8 cellular contexts compared by ENCODE assay signal in the genomic region with DNA sequence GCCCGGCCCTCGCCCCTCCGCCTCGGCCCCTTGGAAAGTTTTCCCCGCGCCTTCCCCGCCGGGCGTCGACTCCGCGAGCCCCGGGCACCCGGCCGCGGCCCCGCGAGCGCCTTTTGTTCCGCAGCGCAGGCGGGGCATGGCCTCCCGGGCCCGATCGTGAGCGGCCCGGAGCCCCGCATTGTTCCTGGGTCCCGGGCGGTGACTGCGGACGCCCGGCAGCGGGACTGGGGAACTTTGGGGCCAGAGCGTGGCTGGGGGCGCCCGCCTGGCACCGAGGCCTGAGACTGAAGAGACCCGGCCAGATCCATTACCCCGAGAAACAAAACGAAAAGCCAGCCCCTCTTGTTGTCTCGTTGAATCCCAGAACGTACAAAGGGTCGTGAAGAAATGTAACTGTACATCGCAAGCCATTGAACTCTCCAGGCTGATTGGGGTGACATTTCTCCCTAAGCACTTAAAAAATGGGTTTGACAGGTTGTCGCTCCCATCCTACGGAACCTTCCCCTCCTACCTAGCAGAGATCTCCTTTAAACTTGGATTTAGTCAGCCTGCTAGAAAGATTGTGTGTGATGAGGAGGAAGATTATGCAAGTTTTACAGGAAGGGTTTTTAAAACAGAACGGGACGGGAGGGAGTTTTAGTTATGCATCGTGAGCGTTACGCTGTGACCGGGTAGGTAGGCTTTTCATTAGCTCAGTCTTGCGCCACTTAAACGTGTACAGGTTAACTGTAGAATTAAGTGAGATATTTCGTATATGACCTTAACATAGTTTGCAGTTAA. TPM values are rescaled to one million over a fixed set of nuclear protein-coding genes. Genes with fewer than 3 reads are reported as not detected.
DNase-seq lines count a peak whose midpoint lies in the region; ATAC-seq and TF ChIP-seq lines count a peak whose summit lies in the region.

No MANE protein-coding gene starts in this region.

- H2AFZ ChIP-seq in PC-9 = peak overlapping the region; percentile 76

- TF ChIP-seq CTCF in CD8-positive, alpha-beta T cell (IDR thresholded peaks at IDR 0.05) = no peak
- no peak for TF ChIP-seq CTCF in PC-9 (conservative IDR thresholded peaks at IDR 0.05)
- TF ChIP-seq CTCF in MCF 10A (IDR thresholded peaks at IDR 0.05; ENCODE audit: unreplicated experiment) = no peak

- peak overlapping the region; percentile 96 for H3K4me3 ChIP-seq in CD8-positive, alpha-beta T cell (ENCODE audit: low read depth, low read length)
- peak overlapping the region; percentile 74 for H3K4me3 ChIP-seq in PC-9

- H3K4me1 Mint-ChIP-seq in CD8-positive, alpha-beta T cell (ENCODE audit: low read depth) = peaks cover 68% of the 10 kb centered on the region
- peaks cover 21% of the 10 kb centered on the region for H3K4me1 Mint-ChIP-seq in MCF 10A (ENCODE audit: insufficient read depth, unreplicated experiment)

- no peaks in the 10 kb centered on the region for H3K9me3 ChIP-seq in CD8-positive, alpha-beta T cell (ENCODE audit: low read length)
- no peaks in the 10 kb centered on the region for H3K9me3 ChIP-seq in PC-9 (ENCODE audit: insufficient read depth, low read depth)

- H3K4me1 ChIP-seq in CD8-positive, alpha-beta T cell (ENCODE audit: insufficient read depth, low read length) = peaks cover 47% of the 10 kb centered on the region
- peaks cover 47% of the 10 kb centered on the region for H3K4me1 ChIP-seq in PC-9 (replicated peaks; ENCODE audit: insufficient read depth)

- no peaks in the 10 kb centered on the region for H3K27me3 Mint-ChIP-seq in CD8-positive, alpha-beta T cell (ENCODE audit: low read depth)
- H3K27me3 Mint-ChIP-seq in MCF 10A (ENCODE audit: insufficient read depth, unreplicated experiment) = no peaks in the 10 kb centered on the region

- CTCF ChIA-PET in CD8-positive, alpha-beta T cell (lab: Charles Lee) = interaction anchor here (0.6 to 2.2 kb wide), 4 partner anchors 17 to 117 kb away, joined by 3 to 7 read pairs (median 3); no protein-coding TSS in a partner anchor
- CTCF ChIA-PET in PC-9 (lab: Charles Lee) = no interaction called here
- CTCF ChIA-PET in MCF 10A (lab: Yijun Ruan, JAX) = no interaction called here

- H3K36me3 Mint-ChIP-seq in CD8-positive, alpha-beta T cell = peaks cover 6% of the 10 kb centered on the region
- peaks cover 7% of the 10 kb centered on the region for H3K36me3 Mint-ChIP-seq in MCF 10A (ENCODE audit: insufficient read depth, unreplicated experiment)

- H3K4me3 Mint-ChIP-seq in CD8-positive, alpha-beta T cell = peak overlapping the region; percentile 85
- peak overlapping the region; percentile 83 for H3K4me3 Mint-ChIP-seq in MCF 10A (ENCODE audit: unreplicated experiment)

- POLR2A ChIA-PET in CD8-positive, alpha-beta T cell (lab: Charles Lee) = interaction anchor here (0.8 to 3.3 kb wide), 4 partner anchors 9 to 45 kb away, joined by 3 to 18 read pairs (median 4); no protein-coding TSS in a partner anchor
- POLR2A ChIA-PET in PC-9 (lab: Charles Lee; ENCODE audit: unreplicated experiment) = interaction anchor here (0.6 to 0.7 kb wide), 2 partner anchors 28 to 608 kb away, joined by 3 to 4 read pairs; no protein-coding TSS in a partner anchor
- POLR2A ChIA-PET in MCF 10A (lab: Yijun Ruan, JAX) = interaction anchor here (0.7 to 4.8 kb wide), 8 partner anchors 8 to 41 kb away, joined by 3 to 94 read pairs (median 6); no protein-coding TSS in a partner anchor

- no peaks in the 10 kb centered on the region for H3K9me2 ChIP-seq in PC-9 (ENCODE audit: insufficient read depth)

- TSS peak; percentile 34 for BruUV-seq in PC-9 (replicated peaks; lab: Mats Ljungman, UMichigan)
- no TSS peak for BruUV-seq in MCF 10A (replicated peaks; lab: Mats Ljungman, UMichigan)

- peak in 2 of 7 experiments; percentile 1 to 56 for DNase-seq in CD8-positive, alpha-beta T cell
- DNase-seq in PC-9 (peak; percentile 16 to 48), MCF 10A (ENCODE audit: unreplicated experiment) (peak; percentile 64), kidney glomerular epithelial cell (lab: John Stamatoyannopoulos, UW) (peak; percentile 31), NCI-H2196 treated with DMSO at 0.1 percent for 48 hours (lab: John Stamatoyannopoulos, UW; ENCODE audit: unreplicated experiment) (no peak)
- DNase-seq in stimulated activated naive CD4-positive, alpha-beta T cell (lab: John Stamatoyannopoulos, UW) = peak in 5 of 6 experiments; percentile 8 to 61 (median 47)

- H3K27ac Mint-ChIP-seq in CD8-positive, alpha-beta T cell = peak overlapping the region; percentile 94
- peak overlapping the region; percentile 92 for H3K27ac Mint-ChIP-seq in MCF 10A (ENCODE audit: low read depth, unreplicated experiment)

- no peaks in the 10 kb centered on the region for H3K27me3 ChIP-seq in CD8-positive, alpha-beta T cell (ENCODE audit: insufficient read depth, low read length)
- H3K27me3 ChIP-seq in PC-9 (ENCODE audit: insufficient read depth, low read depth) = no peaks in the 10 kb centered on the region

- ATAC-seq in CD8-positive, alpha-beta T cell = peak; percentile 10
- ATAC-seq in GM19023 (IDR thresholded peaks at IDR 0.05; ENCODE audit: unreplicated experiment) (peak; percentile 23), HG03139 (IDR thresholded peaks at IDR 0.05; ENCODE audit: unreplicated experiment) (peak; percentile 15)

- H3F3A ChIP-seq in PC-9 (ENCODE audit: insufficient read depth, low read depth) = peaks cover 15% of the 10 kb centered on the region; the same call in 1 of the 2 replicates

- H3K4me2 ChIP-seq in PC-9 = peak overlapping the region; percentile 80

- H3K9me3 Mint-ChIP-seq in CD8-positive, alpha-beta T cell = no peaks in the 10 kb centered on the region
- H3K9me3 Mint-ChIP-seq in MCF 10A (ENCODE audit: unreplicated experiment) = no peaks in the 10 kb centered on the region

- H3K36me3 ChIP-seq in CD8-positive, alpha-beta T cell (ENCODE audit: insufficient read depth, low read length) = no peaks in the 10 kb centered on the region
- no peaks in the 10 kb centered on the region for H3K36me3 ChIP-seq in PC-9 (ENCODE audit: low read depth)

- H3K79me2 ChIP-seq in PC-9 (ENCODE audit: low read depth) = peaks cover 54% of the 10 kb centered on the region

- intact Hi-C loops in CD8-positive, alpha-beta T cell (cut with DNase I, micrococcal nuclease) = loop anchor here (1.0 to 10.0 kb wide), 10 partner anchors 41 to 1547 kb away; a partner anchor contains a TSS
- intact Hi-C loops in PC-9 (cut with micrococcal nuclease; ENCODE audit: unreplicated experiment) (loop anchor here (5.0 kb wide), 1 partner anchor 37 kb away; no protein-coding TSS in a partner anchor), MCF 10A (cut with micrococcal nuclease) (loop anchor here (1.0 kb wide), 3 partner anchors 11 to 38 kb away; no protein-coding TSS in a partner anchor)

- H4K20me1 ChIP-seq in PC-9 (ENCODE audit: insufficient read depth) = peaks cover 3% of the 10 kb centered on the region; the same call in 1 of the 2 replicates

- peak overlapping the region; percentile 91 for H3K27ac ChIP-seq in CD8-positive, alpha-beta T cell (ENCODE audit: low read depth, low read length)
- peak overlapping the region; percentile 58 for H3K27ac ChIP-seq in PC-9

RNA-seq across cellular contexts. Expression of a gene that starts 0.8 kb away (rescaled TPM):
- total RNA-seq in CD8-positive, alpha-beta T cell = 10 to 100 TPM; 93.8 to 99.0 TPM
- total RNA-seq in PC-9 (2021) (136 and 151 TPM in 2 replicates), MCF 10A (2022) (63.9 and 67.6 TPM in 2 replicates)

RNA-seq across cellular contexts. Expression of a gene that starts 52.2 kb away (rescaled TPM):
- under 1 TPM in 1 of 2 experiments, not detected in 1; 0.19 TPM for total RNA-seq in CD8-positive, alpha-beta T cell
- total RNA-seq in PC-9 (2021) = not detected in 2 replicates
- not detected in 2 replicates for total RNA-seq in MCF 10A (2022)
